Comparison of ENCODE assay signal across 9 cellular contexts in the genomic region with DNA sequence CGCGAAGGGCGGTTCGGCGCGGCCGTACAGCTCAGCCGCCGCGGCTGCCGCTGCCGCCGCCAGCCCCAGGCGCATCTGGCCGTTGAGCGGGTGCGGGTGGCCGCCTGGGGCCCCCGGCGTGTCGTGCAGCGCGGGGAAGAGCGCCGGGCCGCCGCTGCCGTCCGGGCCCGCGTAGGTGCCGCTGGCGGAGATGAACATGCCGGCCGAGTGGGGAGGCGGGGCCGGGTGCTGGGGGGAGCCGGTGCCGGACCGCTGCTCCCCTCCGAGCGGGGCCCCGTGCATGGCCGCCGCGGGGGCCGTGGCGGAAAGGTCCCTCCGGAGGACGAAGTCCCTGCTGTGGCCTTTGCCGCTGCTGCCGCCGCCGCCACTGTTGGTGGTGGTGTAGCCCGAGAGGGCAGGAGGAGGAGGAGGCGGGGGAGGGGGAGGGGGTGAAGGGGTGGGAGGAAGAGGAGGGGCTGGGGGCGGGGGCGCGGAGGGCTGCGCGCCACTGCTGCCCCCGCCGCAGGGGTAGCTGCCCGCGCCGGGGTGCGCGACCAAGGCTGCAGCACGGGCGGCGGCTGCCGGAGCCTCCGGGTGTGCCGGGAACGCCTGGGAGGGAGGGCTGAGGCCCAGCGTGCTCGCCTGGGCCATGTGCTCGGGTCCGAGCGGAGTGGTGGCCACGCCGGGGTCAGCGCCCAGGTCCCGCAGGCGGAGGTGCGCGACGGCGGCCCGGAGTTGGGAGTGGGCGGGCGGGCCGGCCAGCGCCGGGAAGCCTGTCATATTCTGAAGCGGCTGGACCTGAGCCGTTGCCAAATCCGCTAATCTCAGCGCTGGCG. TPM values are rescaled to one million over a fixed set of nuclear protein-coding genes. Genes with fewer than 3 reads are reported as not detected.
DNase-seq lines count a peak whose midpoint lies in the region; ATAC-seq and TF ChIP-seq lines count a peak whose summit lies in the region.
"Had no signal": no experiment of that assay in that cellular context is flagged by ENCODE, and none has a peak within 500 bp of the region (broad histone marks: within the 10 kb centered on the region; RNA-seq: fewer than 3 reads in every experiment).

No MANE protein-coding gene starts in this region.

- POLR2A ChIA-PET in activated CD4-positive, alpha-beta T cell treated with anti-CD3 and anti-CD28 coated beads, Interleukin-2, amount 10 ng/mL, durations not matched to agents 7 days and 5 days (lab: Charles Lee): no interaction called here

- peaks cover 2% of the 10 kb centered on the region for H3K9me3 Mint-ChIP-seq in activated CD4-positive, alpha-beta T cell treated with anti-CD3 and anti-CD28 coated beads, Interleukin-2, amount 10 ng/mL, durations not matched to agents 7 days and 5 days

- in situ Hi-C loops in transverse colon (cut with MboI; ENCODE audit: low pct_ligation_motif_present in 1 of 4, low pct_unique_long_range_greater_than_20kb in 1 of 4, low sequenced_read_pairs in 3 of 4): no loop called here

- no peak overlapping the region for H3K27ac Mint-ChIP-seq in activated CD4-positive, alpha-beta T cell treated with anti-CD3 and anti-CD28 coated beads, Interleukin-2, amount 10 ng/mL, durations not matched to agents 7 days and 5 days

- WGBS in transverse colon (ENCODE audit: low coverage in 1 of 2), 2 donors: 6% methylated on average over 38 of the region's 100 CpGs; no CpG with 5 or more reads in 1 of the 2 donors

- DNase-seq in activated gamma-delta T cell (lab: John Stamatoyannopoulos, UW) (peak; percentile 13), activated gamma-delta T cell treated with Interleukin-2 at 50 U/mL for 16 hours (no peak), transverse colon (no peak)
- no peak for DNase-seq in activated CD4-positive, alpha-beta T cell treated with anti-CD3 and anti-CD28 coated beads, Interleukin-2, amount 10 ng/mL, durations not matched to agents 7 days and 5 days
- DNase-seq: heart right ventricle had no signal

- H3K4me3 Mint-ChIP-seq in activated CD4-positive, alpha-beta T cell treated with anti-CD3 and anti-CD28 coated beads, Interleukin-2, amount 10 ng/mL, durations not matched to agents 7 days and 5 days: no peak overlapping the region

- H3K4me3 ChIP-seq in iPS-18a (ENCODE audit: low read length) (peak overlapping the region; percentile 86), transverse colon (peak overlapping the region in 3 of 4 donors; percentile 20 to 47 (median 32))

- H3K9me3 ChIP-seq in iPS-18a (ENCODE audit: control insufficient read depth, low read depth, low read length) (no peaks in the 10 kb centered on the region), transverse colon (no peaks in the 10 kb centered on the region)
- H3K9me3 ChIP-seq: heart right ventricle had no signal

- H3K27ac ChIP-seq in iPS-18a (ENCODE audit: low read length) (peak overlapping the region; percentile 46), transverse colon (no peak overlapping the region)
- H3K27ac ChIP-seq: heart right ventricle had no signal

- intact Hi-C loops in transverse colon (cut with DNase I; ENCODE audit: low total_unique reads): no loop called here

- H3K36me3 ChIP-seq in iPS-18a (ENCODE audit: control insufficient read depth, low read depth, low read length): peaks cover 28% of the 10 kb centered on the region
- H3K36me3 ChIP-seq in transverse colon: no peaks in the 10 kb centered on the region
- H3K36me3 ChIP-seq: heart right ventricle had no signal

- peaks cover 75% of the 10 kb centered on the region for H3K27me3 Mint-ChIP-seq in activated CD4-positive, alpha-beta T cell treated with anti-CD3 and anti-CD28 coated beads, Interleukin-2, amount 10 ng/mL, durations not matched to agents 7 days and 5 days

- H3K36me3 Mint-ChIP-seq in activated CD4-positive, alpha-beta T cell treated with anti-CD3 and anti-CD28 coated beads, Interleukin-2, amount 10 ng/mL, durations not matched to agents 7 days and 5 days (ENCODE audit: low read depth): peaks cover 11% of the 10 kb centered on the region

- no peak for TF ChIP-seq EP300 in transverse colon (IDR thresholded peaks at IDR 0.05; ENCODE audit: low read depth)

- no peak for TF ChIP-seq CTCF in transverse colon (IDR thresholded peaks at IDR 0.05)

- H3K9ac ChIP-seq in iPS-18a (ENCODE audit: low read length): peak overlapping the region; percentile 67

- peaks cover 12% of the 10 kb centered on the region for H3K27me3 ChIP-seq in iPS-18a (ENCODE audit: control insufficient read depth, insufficient read depth, low read length)
- peaks cover 97% of the 10 kb centered on the region for H3K27me3 ChIP-seq in transverse colon

- H3K4me1 ChIP-seq in iPS-18a (ENCODE audit: control insufficient read depth, low read depth, low read length) (peaks cover 55% of the 10 kb centered on the region), transverse colon (peaks cover 17 to 38% (median 34%) of the 10 kb centered on the region in 4 donors)

- CTCF ChIA-PET in activated CD4-positive, alpha-beta T cell treated with anti-CD3 and anti-CD28 coated beads, Interleukin-2, amount 10 ng/mL, durations not matched to agents 7 days and 5 days (lab: Charles Lee): interaction anchor here (0.9 to 2.2 kb wide), 3 partner anchors 12 to 88 kb away, joined by 3 to 11 read pairs (median 6); no protein-coding TSS in a partner anchor

- peaks cover 14% of the 10 kb centered on the region for H3K4me1 Mint-ChIP-seq in activated CD4-positive, alpha-beta T cell treated with anti-CD3 and anti-CD28 coated beads, Interleukin-2, amount 10 ng/mL, durations not matched to agents 7 days and 5 days

- TF ChIP-seq POLR2A in transverse colon (IDR thresholded peaks at IDR 0.05): no peak

- ATAC-seq in SK-N-SH treated with all-trans-retinoic acid at 6 μM for 48 hours (0 out of 3 replicates have a peak, but pooled peaks have one; percentile 10), GM21447 (IDR thresholded peaks at IDR 0.05; ENCODE audit: unreplicated experiment) (no peak), GM21529 (IDR thresholded peaks at IDR 0.05; ENCODE audit: unreplicated experiment) (no peak)
- ATAC-seq: heart right ventricle had no signal

TF ChIP-seq in SK-N-SH treated with all-trans-retinoic acid at 6 μM for 48 hours, 23 proteins besides CTCF, POLR2A, EP300 and RAD21:
- TF ChIP-seq ZNF70 (CRISPR knock-in tag; IDR thresholded peaks at IDR 0.05) (no peak), ISL1 (CRISPR knock-in tag; IDR thresholded peaks at IDR 0.05) (no peak), CSRNP3 (CRISPR knock-in tag; IDR thresholded peaks at IDR 0.05) (no peak), ZFP30 (CRISPR knock-in tag; IDR thresholded peaks at IDR 0.05) (no peak), ESRRG (CRISPR knock-in tag; IDR thresholded peaks at IDR 0.05) (no peak), ZC3H10 (CRISPR knock-in tag; IDR thresholded peaks at IDR 0.05) (no peak), CSDC2 (CRISPR knock-in tag; IDR thresholded peaks at IDR 0.05) (no peak), CREB5 (CRISPR knock-in tag; IDR thresholded peaks at IDR 0.05; ENCODE audit: low read depth) (no peak), RARB (CRISPR knock-in tag; IDR thresholded peaks at IDR 0.05) (no peak), TOX (CRISPR knock-in tag; IDR thresholded peaks at IDR 0.05; ENCODE audit: borderline replicate concordance) (no peak), TCF4 (CRISPR knock-in tag; IDR thresholded peaks at IDR 0.05; ENCODE audit: borderline replicate concordance) (no peak), SNAI2 (CRISPR knock-in tag; IDR thresholded peaks at IDR 0.05) (no peak), GLIS3 (CRISPR knock-in tag; IDR thresholded peaks at IDR 0.05) (no peak)

RNA-seq across cellular contexts. Expression of gene ZIC5, which starts 0.6 kb away (rescaled TPM):
- not detected for total RNA-seq in transverse colon
- not detected for total RNA-seq in activated CD4-positive, alpha-beta T cell treated with anti-CD3 and anti-CD28 coated beads, Interleukin-2, amount 10 ng/mL, durations not matched to agents 7 days and 5 days
- total RNA-seq: heart right ventricle had no signal

RNA-seq across cellular contexts. Expression of gene ZIC2, which starts 10.6 kb away (rescaled TPM):
- not detected for total RNA-seq in transverse colon
- total RNA-seq in activated CD4-positive, alpha-beta T cell treated with anti-CD3 and anti-CD28 coated beads, Interleukin-2, amount 10 ng/mL, durations not matched to agents 7 days and 5 days: not detected
- total RNA-seq: heart right ventricle had no signal
